8 cellular contexts compared by ENCODE assay signal in the genomic region with DNA sequence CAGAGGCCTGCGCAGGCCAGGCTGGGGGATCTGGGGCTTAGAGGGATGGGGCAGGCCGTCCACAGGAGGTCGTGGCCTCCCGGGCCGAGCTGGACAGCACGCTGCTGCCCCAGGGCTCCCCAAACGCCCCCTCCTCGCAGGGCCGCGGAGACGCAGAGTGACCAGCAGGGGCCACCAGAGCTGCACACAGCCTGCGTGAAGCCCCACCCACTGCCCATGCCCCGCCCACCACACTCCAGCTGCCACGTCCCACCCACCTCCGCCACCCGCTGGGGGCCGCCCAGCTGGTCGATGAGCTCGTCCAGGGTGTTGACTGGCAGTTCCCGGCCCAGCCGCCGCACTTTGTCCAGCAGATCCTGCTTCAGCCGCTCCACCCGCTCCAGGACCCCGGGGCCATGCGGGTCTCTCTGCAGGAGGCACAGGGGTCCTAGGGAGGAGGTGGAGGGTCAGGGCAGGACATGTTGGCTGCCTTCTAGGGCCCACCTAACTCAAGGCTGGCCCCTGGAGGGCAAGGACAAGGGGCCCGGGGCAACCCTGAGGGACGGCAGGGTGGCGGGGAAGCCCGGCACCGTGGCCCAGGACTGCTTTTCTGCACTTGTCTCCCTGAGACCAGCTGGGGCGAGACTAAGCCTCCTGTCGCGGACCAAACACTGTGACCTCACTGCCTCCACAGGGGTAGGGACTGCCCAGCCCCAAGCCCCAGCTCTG. TPM values are rescaled to one million over a fixed set of nuclear protein-coding genes. Genes with fewer than 3 reads are reported as not detected.
DNase-seq lines count a peak whose midpoint lies in the region; ATAC-seq and TF ChIP-seq lines count a peak whose summit lies in the region.

No MANE protein-coding gene starts in this region.

- ATAC-seq in right cardiac atrium = peak; percentile 90 to 91

- 14% methylated on average over 34 of the region's 34 CpGs for WGBS in right cardiac atrium

- no peaks in the 10 kb centered on the region for H3K27me3 ChIP-seq in right cardiac atrium (ENCODE audit: control insufficient read depth, insufficient read depth)
- H3K27me3 ChIP-seq in uterus = no peaks in the 10 kb centered on the region

- H3K9me3 ChIP-seq in right cardiac atrium (ENCODE audit: control insufficient read depth, low read length) (no peaks in the 10 kb centered on the region), uterus (no peaks in the 10 kb centered on the region)

- in situ Hi-C loops in astrocyte of the cerebellum (cut with HindIII; ENCODE audit: low sequenced_read_pairs) = no loop called here

- H3K4me1 ChIP-seq in right cardiac atrium (ENCODE audit: control insufficient read depth, insufficient read depth, low read length) (no peaks in the 10 kb centered on the region), uterus (peaks cover 5 to 7% of the 10 kb centered on the region in 2 donors)

- peak overlapping the region; percentile 32 for H3K27ac ChIP-seq in right cardiac atrium (ENCODE audit: low read length)
- H3K27ac ChIP-seq in uterus = peak overlapping the region; percentile 71 to 72

- intact Hi-C loops in right cardiac atrium (cut with DNase I) (loop anchor here in 3 of 4 donors (5.0 kb wide), 1 partner anchor 79 kb away; no protein-coding TSS in a partner anchor), uterus (cut with DNase I; ENCODE audit: low total_unique reads) (loop anchor here (5.0 kb wide), 1 partner anchor 79 kb away; no protein-coding TSS in a partner anchor)

- TF ChIP-seq POLR2A in uterus (IDR thresholded peaks at IDR 0.05) = peak; percentile 27 to 39

- H3K36me3 ChIP-seq in uterus = no peaks in the 10 kb centered on the region

- TF ChIP-seq CTCF in astrocyte of the cerebellum (IDR thresholded peaks at IDR 0.05; ENCODE audit: low read depth, low read length, missing control alignments) (peak; percentile 73), uterus (IDR thresholded peaks at IDR 0.05) (peak; percentile 96 to 97 (median 96))

- DNase-seq in SKM-1 treated with dmso at 0.1 percent for 144 hours (lab: John Stamatoyannopoulos, UW; ENCODE audit: unreplicated experiment) (peak; percentile 25), SKM-1 (lab: John Stamatoyannopoulos, UW; ENCODE audit: unreplicated experiment) (no peak), NCI-H128 (lab: John Stamatoyannopoulos, UW; ENCODE audit: unreplicated experiment) (peak; percentile 29), T1000 (lab: John Stamatoyannopoulos, UW) (peak; percentile 91), astrocyte of the cerebellum (ENCODE audit: low read depth) (peak; percentile 63), right cardiac atrium (peak; percentile 98 to 99 (median 99)), retina (peak; percentile 91), uterus (peak; percentile 95 to 97)

- H3K4me3 ChIP-seq in astrocyte of the cerebellum (ENCODE audit: low read depth, low read length) (no peak overlapping the region), right cardiac atrium (ENCODE audit: low read length) (no peak overlapping the region), uterus (no peak overlapping the region)

RNA-seq across cellular contexts. Expression of gene GPX4, which starts 9.6 kb away (rescaled TPM):
- total RNA-seq in right cardiac atrium (100 to 1,000 TPM; 300 to 374 (median 359) TPM), uterus (100 to 1,000 TPM in 3 of 4 donors, 10 to 100 TPM in 1; 68.2 to 357 (median 163) TPM)
- 713 TPM for polyA plus RNA-seq in right cardiac atrium

RNA-seq across cellular contexts. Expression of gene POLR2E, which starts 18.3 kb away (rescaled TPM):
- total RNA-seq in right cardiac atrium = 100 to 1,000 TPM; 110 to 145 (median 131) TPM
- 179 TPM for polyA plus RNA-seq in right cardiac atrium
- total RNA-seq in uterus = 100 to 1,000 TPM in 1 of 4 donors, 10 to 100 TPM in 3; 13.6 to 112 (median 59.8) TPM

RNA-seq across cellular contexts. Expression of gene ARHGAP45, which starts 46.5 kb away (rescaled TPM):
- total RNA-seq in right cardiac atrium (10 to 100 TPM in 1 of 4 donors, 1 to 10 TPM in 3; 7.7 to 10.4 (median 9.2) TPM), uterus (100 to 1,000 TPM in 1 of 4 donors, 1 to 10 TPM in 3; 4.1 to 154 (median 8.6) TPM)
- polyA plus RNA-seq in right cardiac atrium = 5.9 TPM
